In genomic region chr2:177211602-177212105, GRCh38 we compare ENCODE assay signal across 8 cellular contexts. TPM values are rescaled to one million over a fixed set of nuclear protein-coding genes. Genes with fewer than 3 reads are reported as not detected.
DNase-seq lines count a peak whose midpoint lies in the region; ATAC-seq and TF ChIP-seq lines count a peak whose summit lies in the region.

No MANE protein-coding gene starts in this region.

- H4K20me1 ChIP-seq in Karpas-422 (ENCODE audit: insufficient read depth, low read depth, low read length), result peaks cover 23% of the 10 kb centered on the region

- H3K4me1 Mint-ChIP-seq in CD14-positive monocyte, result peaks cover 37% of the 10 kb centered on the region
- H3K4me1 Mint-ChIP-seq in nephron, result peaks cover 28% of the 10 kb centered on the region

- H3K9me3 Mint-ChIP-seq in CD14-positive monocyte, result peaks cover 0 to 3% (median 0%) of the 10 kb centered on the region in 7 donors
- H3K9me3 Mint-ChIP-seq in nephron, result no peaks in the 10 kb centered on the region

- H3K36me3 Mint-ChIP-seq in CD14-positive monocyte, result peaks cover 22 to 25% of the 10 kb centered on the region in 2 donors
- H3K36me3 Mint-ChIP-seq in nephron (ENCODE audit: low read depth), result peaks cover 22% of the 10 kb centered on the region

- H2AFZ ChIP-seq in Karpas-422 (ENCODE audit: low read length), result no peak overlapping the region

- H3K4me3 Mint-ChIP-seq in CD14-positive monocyte (peak overlapping the region; percentile 88 to 94), nephron (peak overlapping the region; percentile 91 to 95 (median 93))

- DNase-seq in CD14-positive monocyte (ENCODE audit: low spot score), result no peak
- no peak for DNase-seq in Karpas-422
- no peak for DNase-seq in glomerular visceral epithelial cell (ENCODE audit: extremely low spot score)
- DNase-seq in NCI-H146 treated with DMSO at 0.1 percent for 48 hours (lab: John Stamatoyannopoulos, UW; ENCODE audit: unreplicated experiment), result no peak

- peak overlapping the region; percentile 99 to 100 (median 100) for H3K27ac Mint-ChIP-seq in CD14-positive monocyte
- H3K27ac Mint-ChIP-seq in nephron, result peak overlapping the region; percentile 100

- intact Hi-C loops in CD14-positive monocyte (cut with micrococcal nuclease), result loop anchor here in 1 of 2 donors (2.0 to 5.0 kb wide), 2 partner anchors 44 to 53 kb away; partner anchors contain the start of gene NFE2L2

- H3K4me2 ChIP-seq in Karpas-422 (ENCODE audit: low read depth, low read length, poor library complexity, severe bottlenecking), result peak overlapping the region; percentile 99

- H3K27me3 ChIP-seq in Karpas-422 (ENCODE audit: low read length), result no peaks in the 10 kb centered on the region

- peak overlapping the region; percentile 100 for H3K4me3 ChIP-seq in Karpas-422 (ENCODE audit: low read length)

- H3K79me2 ChIP-seq in Karpas-422 (ENCODE audit: low read length), result peaks cover 57% of the 10 kb centered on the region

- peak overlapping the region; percentile 86 for H3K27ac ChIP-seq in Karpas-422 (ENCODE audit: low read length)
- peak overlapping the region; percentile 95 for H3K27ac ChIP-seq in cingulate gyrus (ENCODE audit: low read depth, low read length)

- H3K9ac ChIP-seq in Karpas-422 (ENCODE audit: low read length), result peak overlapping the region; percentile 96

- H3K36me3 ChIP-seq in Karpas-422 (ENCODE audit: insufficient read depth, low read length), result peaks cover 30% of the 10 kb centered on the region

- no peaks in the 10 kb centered on the region for H3K9me2 ChIP-seq in Karpas-422 (replicated peaks; ENCODE audit: insufficient read depth, low read length)

- no peak for ATAC-seq in GM18907 (IDR thresholded peaks at IDR 0.05; ENCODE audit: unreplicated experiment)
- no peak for ATAC-seq in activated CD4-positive, CD25-positive, alpha-beta regulatory T cell treated with anti-CD3 and anti-CD28 coated beads, Interleukin-2, amount 50 U/mL, for 24 hours

- H3K4me1 ChIP-seq in Karpas-422 (ENCODE audit: low read length), result peaks cover 32% of the 10 kb centered on the region

- no peak for TF ChIP-seq CTCF in CD14-positive monocyte (IDR thresholded peaks at IDR 0.05)
- TF ChIP-seq CTCF in nephron (IDR thresholded peaks at IDR 0.05; ENCODE audit: unreplicated experiment in 3 of 3), result no peak

- H3K27me3 Mint-ChIP-seq in CD14-positive monocyte (ENCODE audit: low read depth in 3 of 3) (no peaks in the 10 kb centered on the region), nephron (ENCODE audit: low read depth) (no peaks in the 10 kb centered on the region)

- no peaks in the 10 kb centered on the region for H3K9me3 ChIP-seq in Karpas-422 (ENCODE audit: low read length)

RNA-seq across cellular contexts. Expression of gene HNRNPA3, which starts 0.9 kb away (rescaled TPM):
- polyA plus RNA-seq in CD14-positive monocyte, result 10 to 100 TPM; 26.5 to 43.0 TPM
- total RNA-seq in Karpas-422 (2014; rRNA removed; shearing (Covaris generic); ENCODE audit: low replicate concordance), result 51.7 and 62.7 TPM in 2 replicates

RNA-seq across cellular contexts. Expression of gene NFE2L2, which starts 52.9 kb away (rescaled TPM):
- polyA plus RNA-seq in CD14-positive monocyte, result 10 to 100 TPM; 38.7 to 51.6 TPM
- total RNA-seq in Karpas-422 (2014; rRNA removed; shearing (Covaris generic); ENCODE audit: low replicate concordance), result 33.1 and 66.7 TPM in 2 replicates
